In the genomic region with DNA sequence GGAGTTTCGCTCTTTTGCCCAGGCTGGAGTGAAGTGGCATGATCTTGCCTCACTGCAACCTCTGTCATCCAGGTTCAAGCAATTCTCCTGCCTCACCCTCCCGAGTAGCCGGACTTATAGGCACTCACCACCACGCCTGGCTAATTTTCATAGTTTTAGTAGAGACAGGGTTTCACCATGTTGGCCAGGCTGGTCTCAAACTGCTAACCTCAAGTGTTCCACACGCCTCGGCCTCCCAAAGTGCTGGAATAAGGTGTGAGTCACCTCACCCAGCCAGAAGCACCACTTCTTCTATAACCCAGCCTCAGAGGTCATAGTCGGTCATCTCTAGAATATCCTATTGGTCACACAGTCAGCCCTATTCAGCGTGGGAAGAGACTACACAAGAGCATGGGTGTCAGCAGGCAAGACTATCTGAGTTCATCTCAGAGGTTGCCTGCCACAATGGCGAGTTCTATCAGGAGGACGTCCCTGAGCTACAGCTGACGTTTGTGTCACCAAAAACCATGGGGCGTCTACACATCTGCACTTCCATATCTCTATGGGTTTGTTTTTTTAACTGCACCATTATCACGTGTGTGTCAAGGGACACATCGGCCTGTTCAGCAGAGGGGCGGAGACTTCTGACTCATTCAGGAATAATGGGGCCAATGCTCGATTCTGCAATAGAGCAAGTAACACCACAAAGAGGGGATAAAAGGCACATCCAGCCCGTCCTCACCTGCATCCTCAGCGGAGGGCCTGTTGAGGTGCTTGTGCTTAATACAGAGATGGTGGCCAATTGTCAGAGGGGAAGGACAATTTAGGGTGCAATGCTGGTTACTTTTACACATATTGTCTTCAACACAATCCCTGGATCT, we compare ENCODE assay signal across 9 cellular contexts.
DNase-seq lines count a peak whose midpoint lies in the region; ATAC-seq, FAIRE-seq and TF ChIP-seq lines count a peak whose summit lies in the region.
"Had no signal": no experiment of that assay in that cellular context is flagged by ENCODE, and none has a peak within 500 bp of the region (broad histone marks: within the 10 kb centered on the region; RNA-seq: fewer than 3 reads in every experiment).

No MANE protein-coding gene starts in this region.

- H3K27ac Mint-ChIP-seq in Calu3 (ENCODE audit: unreplicated experiment): peak overlapping the region; percentile 53
- H3K27ac Mint-ChIP-seq: activated B cell treated with CpG ODN at 0.5 μM for 24 hours had no signal

- H3K36me3 ChIP-seq in pancreas (no peaks in the 10 kb centered on the region), kidney (ENCODE audit: control insufficient read depth in 1 of 2, insufficient read depth in 2 of 2, low read length in 2 of 2) (no peaks in the 10 kb centered on the region)

- H3K9me3 ChIP-seq in pancreas: no peaks in the 10 kb centered on the region
- no peaks in the 10 kb centered on the region for H3K9me3 ChIP-seq in kidney (ENCODE audit: control insufficient read depth in 1 of 2, low read length in 2 of 2)

- peaks cover 68% of the 10 kb centered on the region for H3K4me1 Mint-ChIP-seq in Calu3 (ENCODE audit: low read depth, unreplicated experiment)

- BruUV-seq in Calu3 (replicated peaks; lab: Mats Ljungman, UMichigan): no TSS peak

- FAIRE-seq in pancreas (lab: Jason Lieb, UNC): no peak
- FAIRE-seq in kidney (lab: Jason Lieb, UNC): no peak

- peak overlapping the region; percentile 28 for H3K4me3 Mint-ChIP-seq in Calu3 (ENCODE audit: low read depth, unreplicated experiment)
- H3K4me3 Mint-ChIP-seq: activated B cell treated with CpG ODN at 0.5 μM for 24 hours had no signal

- TF ChIP-seq CTCF in Calu3 (IDR thresholded peaks at IDR 0.05; ENCODE audit: unreplicated experiment) (no peak), pancreas (IDR thresholded peaks at IDR 0.05) (no peak), kidney (IDR thresholded peaks at IDR 0.05; ENCODE audit: borderline replicate concordance, extremely low read depth, insufficient read depth) (no peak)

- peak; percentile 60 to 70 (median 64) for ATAC-seq in pancreas
- no peak for ATAC-seq in GM18858 (IDR thresholded peaks at IDR 0.05; ENCODE audit: unreplicated experiment)

- H3K4me1 ChIP-seq in pancreas: peaks cover 4 to 15% (median 4%) of the 10 kb centered on the region in 3 donors
- H3K4me1 ChIP-seq in kidney (ENCODE audit: control insufficient read depth in 1 of 2, insufficient read depth in 1 of 2, low read depth in 1 of 2, low read length in 2 of 2): peaks cover 11 to 22% of the 10 kb centered on the region in 2 donors

- CTCF ChIA-PET in Calu3 (lab: Charles Lee): interaction anchor here (0.7 kb wide), 1 partner anchor 9 kb away, joined by 3 read pairs; no protein-coding TSS in a partner anchor

- no peaks in the 10 kb centered on the region for H3K9me3 Mint-ChIP-seq in Calu3 (ENCODE audit: low read depth, unreplicated experiment)
- H3K9me3 Mint-ChIP-seq: activated B cell treated with CpG ODN at 0.5 μM for 24 hours had no signal

- intact Hi-C loops in Calu3 (cut with micrococcal nuclease; ENCODE audit: unreplicated experiment) (loop anchor here (5.0 kb wide), 3 partner anchors 94 to 369 kb away; no protein-coding TSS in a partner anchor), pancreas (cut with DNase I) (no loop called here), kidney (cut with DNase I) (no loop called here)

- H3K27ac ChIP-seq in pancreas: no peak overlapping the region
- no peak overlapping the region for H3K27ac ChIP-seq in kidney (ENCODE audit: low read depth in 2 of 2, low read length in 2 of 2)

- WGBS in pancreas, 2 donors: 71 to 74% methylated on average over 18 of the region's 18 CpGs

- H3K36me3 Mint-ChIP-seq in Calu3 (ENCODE audit: insufficient read depth, unreplicated experiment): peaks cover 20% of the 10 kb centered on the region

- H3K4me3 ChIP-seq in pancreas (no peak overlapping the region), kidney (ENCODE audit: low read length in 2 of 2) (no peak overlapping the region)

- no peaks in the 10 kb centered on the region for H3K27me3 Mint-ChIP-seq in Calu3 (ENCODE audit: unreplicated experiment)
- H3K27me3 Mint-ChIP-seq: activated B cell treated with CpG ODN at 0.5 μM for 24 hours had no signal

- H3K27me3 ChIP-seq in pancreas: no peaks in the 10 kb centered on the region

- no peak overlapping the region for H3K9ac ChIP-seq in kidney (ENCODE audit: low read length in 2 of 2)

- DNase-seq in Calu3 (peak; percentile 76), NOMO-1 treated with dmso at 0.1 percent for 144 hours (lab: John Stamatoyannopoulos, UW; ENCODE audit: unreplicated experiment) (peak; percentile 79), epidermal melanocyte (ENCODE audit: insufficient read length, low spot score) (peak; percentile 27), pancreas (peak in 2 of 6 donors; percentile 24 to 46), DMS79 (lab: John Stamatoyannopoulos, UW) (no peak), NK-92 (lab: John Stamatoyannopoulos, UW; ENCODE audit: unreplicated experiment) (no peak), kidney (no peak)
- DNase-seq: activated B cell treated with CpG ODN at 0.5 μM for 24 hours had no signal

Comparison
In these comparisons a context has a peak if more than half of its experiments do, and no peak if none do; other contexts are left out.
1. DNase-seq: peak in Calu3 (single experiment), NOMO-1 treated with dmso at 0.1 percent for 144 hours (single experiment) and epidermal melanocyte (single experiment); none in DMS79 (single experiment), NK-92 (single experiment) and kidney (single experiment).